Comparison of ENCODE assay signal across 10 cellular contexts in the genomic region with DNA sequence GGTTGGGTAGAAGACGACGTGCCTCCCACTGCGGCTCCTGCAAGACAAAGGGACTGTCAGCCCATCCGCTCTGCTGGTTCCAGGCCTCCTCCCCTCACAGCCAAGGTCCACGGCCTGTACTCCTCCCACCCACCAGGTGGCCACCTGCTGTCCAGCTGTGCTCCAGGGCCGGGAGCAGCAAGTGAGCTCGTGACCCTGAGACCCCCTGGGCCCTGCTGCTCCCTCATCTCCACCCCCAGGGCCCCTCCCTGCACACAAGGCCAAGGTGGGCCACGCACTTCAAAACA. TPM values are rescaled to one million over a fixed set of nuclear protein-coding genes. Genes with fewer than 3 reads are reported as not detected.
DNase-seq lines count a peak whose midpoint lies in the region; ATAC-seq and TF ChIP-seq lines count a peak whose summit lies in the region.
"Had no signal": no experiment of that assay in that cellular context is flagged by ENCODE, and none has a peak within 500 bp of the region (broad histone marks: within the 10 kb centered on the region; RNA-seq: fewer than 3 reads in every experiment).

No MANE protein-coding gene starts in this region.

- H3K27me3 ChIP-seq in NT2/D1 (ENCODE audit: insufficient read depth, insufficient read length) (no peaks in the 10 kb centered on the region), foreskin keratinocyte (no peaks in the 10 kb centered on the region)

- DNase-seq in AG10803 (ENCODE audit: low read depth) (no peak), NT2/D1 (ENCODE audit: low read depth, low spot score) (no peak), foreskin keratinocyte (no peak), midbrain (lab: John Stamatoyannopoulos, UW) (no peak)
- DNase-seq: activated CD4-positive, alpha-beta memory T cell treated with anti-CD3 and anti-CD28 coated beads, Interleukin-2, amount 10 ng/mL, durations not matched to agents 7 days and 5 days; NCI-H1436; substantia nigra had no signal

- peaks cover 66% of the 10 kb centered on the region for H3K36me3 ChIP-seq in NT2/D1 (ENCODE audit: insufficient read depth, insufficient read length, low read length)

- no peak overlapping the region for H3K27ac ChIP-seq in foreskin keratinocyte

- H3K4me1 ChIP-seq in NT2/D1 (ENCODE audit: insufficient read depth, insufficient read length) (peaks cover 39% of the 10 kb centered on the region), foreskin keratinocyte (no peaks in the 10 kb centered on the region)

- H3K9me3 ChIP-seq in NT2/D1 (ENCODE audit: insufficient read depth, low read length) = no peaks in the 10 kb centered on the region

- no peak for ATAC-seq in foreskin keratinocyte
- ATAC-seq in GM18873 (IDR thresholded peaks at IDR 0.05; ENCODE audit: low FRiP score, unreplicated experiment) = no peak
- ATAC-seq in GM19023 (IDR thresholded peaks at IDR 0.05; ENCODE audit: unreplicated experiment) = no peak
- ATAC-seq: activated naive CD4-positive, alpha-beta T cell treated with anti-CD3 and anti-CD28 coated beads, Interleukin-2, amount 50 U/mL, for 72 hours had no signal

- H3K9ac ChIP-seq in NT2/D1 (ENCODE audit: insufficient read length, low read depth) = peak overlapping the region; percentile 53

- peak; percentile 13 for TF ChIP-seq CTCF in AG10803 (conservative IDR thresholded peaks at IDR 0.05; ENCODE audit: low read length)
- peak; percentile 17 for TF ChIP-seq CTCF in foreskin keratinocyte (conservative IDR thresholded peaks at IDR 0.05)

- H3K4me3 ChIP-seq in AG10803 (ENCODE audit: low read length) = no peak overlapping the region
- no peak overlapping the region for H3K4me3 ChIP-seq in NT2/D1 (ENCODE audit: insufficient read length, low read depth)

RNA-seq across cellular contexts. Expression of a gene that starts 27.4 kb away (rescaled TPM):
- 77.6 and 85.3 TPM in 2 replicates for total RNA-seq in foreskin keratinocyte
- 119 and 135 TPM in 2 replicates for polyA plus RNA-seq in foreskin keratinocyte

RNA-seq across cellular contexts. Expression of a gene that starts 27.7 kb away (rescaled TPM):
- total RNA-seq in foreskin keratinocyte = 160 and 213 TPM in 2 replicates
- 460 and 473 TPM in 2 replicates for polyA plus RNA-seq in foreskin keratinocyte

RNA-seq across cellular contexts. Expression of a gene that starts 37.3 kb away (rescaled TPM):
- 390 and 399 TPM in 2 replicates for total RNA-seq in foreskin keratinocyte
- polyA plus RNA-seq in foreskin keratinocyte = 547 and 553 TPM in 2 replicates

RNA-seq across cellular contexts. Expression of a gene that starts 40.5 kb away (rescaled TPM):
- 63.7 and 66.4 TPM in 2 replicates for total RNA-seq in foreskin keratinocyte
- polyA plus RNA-seq in foreskin keratinocyte = 51.9 and 52.6 TPM in 2 replicates

RNA-seq across cellular contexts. Expression of a gene that starts 42.4 kb away (rescaled TPM):
- total RNA-seq in foreskin keratinocyte = 0.71 and 1.4 TPM in 2 replicates
- 1.2 and 2.1 TPM in 2 replicates for polyA plus RNA-seq in foreskin keratinocyte
